ENCODE assay signal across 1 cellular context in the genomic region with DNA sequence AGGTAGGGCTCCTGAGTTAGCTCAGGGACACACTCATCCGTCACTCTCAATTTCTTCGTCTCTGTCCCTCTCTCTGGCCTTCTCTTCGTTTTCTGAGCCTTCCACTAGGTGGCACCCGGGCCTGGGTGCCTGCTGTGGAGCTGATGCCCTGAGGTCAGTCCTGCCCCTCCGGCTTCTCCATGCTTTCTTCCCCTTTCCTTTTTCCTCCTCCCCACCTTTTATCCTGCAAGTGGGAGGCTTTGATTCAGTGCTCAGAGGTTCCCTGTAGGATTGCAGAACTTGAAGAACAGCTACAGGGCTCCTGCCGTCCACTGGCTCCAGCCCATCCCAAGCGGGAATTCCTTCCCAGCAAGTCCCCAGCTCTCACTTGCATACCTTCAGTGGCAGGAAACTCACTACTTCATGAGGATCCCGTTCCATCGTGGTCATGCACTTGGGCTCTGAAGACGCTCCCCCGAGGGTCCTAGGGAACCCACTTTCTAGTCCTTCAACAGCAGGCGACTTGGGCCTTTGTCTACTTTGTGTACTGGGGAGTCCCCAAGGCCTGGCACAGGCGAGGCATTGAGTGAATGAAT.
A peak's percentile ranks its signal among the peaks of the same experiment; 100 is the strongest.
TF ChIP-seq lines count a peak whose summit lies in the region.

No MANE protein-coding gene starts in this region.

TF ChIP-seq in K562, 482 proteins besides CTCF, POLR2A, EP300 and RAD21 (continued from another document and continues in another):
- TF ChIP-seq SMARCB1 (IDR thresholded peaks at IDR 0.05; ENCODE audit: insufficient read length, low read depth), result no peak
- TF ChIP-seq ZNF121 (CRISPR knock-in tag; conservative IDR thresholded peaks at IDR 0.05), result no peak
- no peak for TF ChIP-seq ZNF197 (CRISPR knock-in tag; IDR thresholded peaks at IDR 0.05; ENCODE audit: low read depth)
- no peak for TF ChIP-seq PHF8 (IDR thresholded peaks at IDR 0.05; ENCODE audit: borderline replicate concordance, low read length)
- TF ChIP-seq, protein P1, sequence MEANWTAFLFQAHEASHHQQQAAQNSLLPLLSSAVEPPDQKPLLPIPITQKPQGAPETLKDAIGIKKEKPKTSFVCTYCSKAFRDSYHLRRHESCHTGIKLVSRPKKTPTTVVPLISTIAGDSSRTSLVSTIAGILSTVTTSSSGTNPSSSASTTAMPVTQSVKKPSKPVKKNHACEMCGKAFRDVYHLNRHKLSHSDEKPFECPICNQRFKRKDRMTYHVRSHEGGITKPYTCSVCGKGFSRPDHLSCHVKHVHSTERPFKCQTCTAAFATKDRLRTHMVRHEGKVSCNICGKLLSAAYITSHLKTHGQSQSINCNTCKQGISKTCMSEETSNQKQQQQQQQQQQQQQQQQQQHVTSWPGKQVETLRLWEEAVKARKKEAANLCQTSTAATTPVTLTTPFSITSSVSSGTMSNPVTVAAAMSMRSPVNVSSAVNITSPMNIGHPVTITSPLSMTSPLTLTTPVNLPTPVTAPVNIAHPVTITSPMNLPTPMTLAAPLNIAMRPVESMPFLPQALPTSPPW (CRISPR knock-in tag; IDR thresholded peaks at IDR 0.05), result peak; percentile 50
- TF ChIP-seq HNRNPLL (IDR thresholded peaks at IDR 0.05; ENCODE audit: low read depth, low read length, poor library complexity, severe bottlenecking), result no peak
- TF ChIP-seq, protein P2, sequence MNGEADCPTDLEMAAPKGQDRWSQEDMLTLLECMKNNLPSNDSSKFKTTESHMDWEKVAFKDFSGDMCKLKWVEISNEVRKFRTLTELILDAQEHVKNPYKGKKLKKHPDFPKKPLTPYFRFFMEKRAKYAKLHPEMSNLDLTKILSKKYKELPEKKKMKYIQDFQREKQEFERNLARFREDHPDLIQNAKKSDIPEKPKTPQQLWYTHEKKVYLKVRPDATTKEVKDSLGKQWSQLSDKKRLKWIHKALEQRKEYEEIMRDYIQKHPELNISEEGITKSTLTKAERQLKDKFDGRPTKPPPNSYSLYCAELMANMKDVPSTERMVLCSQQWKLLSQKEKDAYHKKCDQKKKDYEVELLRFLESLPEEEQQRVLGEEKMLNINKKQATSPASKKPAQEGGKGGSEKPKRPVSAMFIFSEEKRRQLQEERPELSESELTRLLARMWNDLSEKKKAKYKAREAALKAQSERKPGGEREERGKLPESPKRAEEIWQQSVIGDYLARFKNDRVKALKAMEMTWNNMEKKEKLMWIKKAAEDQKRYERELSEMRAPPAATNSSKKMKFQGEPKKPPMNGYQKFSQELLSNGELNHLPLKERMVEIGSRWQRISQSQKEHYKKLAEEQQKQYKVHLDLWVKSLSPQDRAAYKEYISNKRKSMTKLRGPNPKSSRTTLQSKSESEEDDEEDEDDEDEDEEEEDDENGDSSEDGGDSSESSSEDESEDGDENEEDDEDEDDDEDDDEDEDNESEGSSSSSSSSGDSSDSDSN (IDR thresholded peaks at IDR 0.05; ENCODE audit: borderline replicate concordance in 1 of 2, low read depth in 2 of 2, low read length in 2 of 2), result peak in 1 of 2 experiments; percentile 45; a peak in 1 of 4 replicates
- TF ChIP-seq HDAC8 (tag; IDR thresholded peaks at IDR 0.05), result no peak
- TF ChIP-seq POLR3G (IDR thresholded peaks at IDR 0.05; ENCODE audit: extremely low read depth, insufficient read length, insufficient replicate concordance), result no peak
- TF ChIP-seq ZFX (CRISPR knock-in tag; IDR thresholded peaks at IDR 0.05), result no peak
- no peak for TF ChIP-seq SIRT6 (IDR thresholded peaks at IDR 0.05; ENCODE audit: low read depth, low read length)
- peak; percentile 65 for TF ChIP-seq MYC (IDR thresholded peaks at IDR 0.05; ENCODE audit: low read depth, low read length)
- no peak for TF ChIP-seq MYC (CRISPR knock-in tag; IDR thresholded peaks at IDR 0.05; ENCODE audit: borderline replicate concordance, low read depth)
- no peak for TF ChIP-seq KAT2B (IDR thresholded peaks at IDR 0.05; ENCODE audit: low read depth, low read length)
- TF ChIP-seq NFXL1 (CRISPR knock-in tag; IDR thresholded peaks at IDR 0.05), result no peak
- TF ChIP-seq, protein P3, sequence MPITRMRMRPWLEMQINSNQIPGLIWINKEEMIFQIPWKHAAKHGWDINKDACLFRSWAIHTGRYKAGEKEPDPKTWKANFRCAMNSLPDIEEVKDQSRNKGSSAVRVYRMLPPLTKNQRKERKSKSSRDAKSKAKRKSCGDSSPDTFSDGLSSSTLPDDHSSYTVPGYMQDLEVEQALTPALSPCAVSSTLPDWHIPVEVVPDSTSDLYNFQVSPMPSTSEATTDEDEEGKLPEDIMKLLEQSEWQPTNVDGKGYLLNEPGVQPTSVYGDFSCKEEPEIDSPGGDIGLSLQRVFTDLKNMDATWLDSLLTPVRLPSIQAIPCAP (CRISPR knock-in tag; IDR thresholded peaks at IDR 0.05; ENCODE audit: borderline replicate concordance), result no peak
- TF ChIP-seq POLR2B (IDR thresholded peaks at IDR 0.05; ENCODE audit: low read depth, partially characterized antibody), result no peak
- TF ChIP-seq, protein P4, sequence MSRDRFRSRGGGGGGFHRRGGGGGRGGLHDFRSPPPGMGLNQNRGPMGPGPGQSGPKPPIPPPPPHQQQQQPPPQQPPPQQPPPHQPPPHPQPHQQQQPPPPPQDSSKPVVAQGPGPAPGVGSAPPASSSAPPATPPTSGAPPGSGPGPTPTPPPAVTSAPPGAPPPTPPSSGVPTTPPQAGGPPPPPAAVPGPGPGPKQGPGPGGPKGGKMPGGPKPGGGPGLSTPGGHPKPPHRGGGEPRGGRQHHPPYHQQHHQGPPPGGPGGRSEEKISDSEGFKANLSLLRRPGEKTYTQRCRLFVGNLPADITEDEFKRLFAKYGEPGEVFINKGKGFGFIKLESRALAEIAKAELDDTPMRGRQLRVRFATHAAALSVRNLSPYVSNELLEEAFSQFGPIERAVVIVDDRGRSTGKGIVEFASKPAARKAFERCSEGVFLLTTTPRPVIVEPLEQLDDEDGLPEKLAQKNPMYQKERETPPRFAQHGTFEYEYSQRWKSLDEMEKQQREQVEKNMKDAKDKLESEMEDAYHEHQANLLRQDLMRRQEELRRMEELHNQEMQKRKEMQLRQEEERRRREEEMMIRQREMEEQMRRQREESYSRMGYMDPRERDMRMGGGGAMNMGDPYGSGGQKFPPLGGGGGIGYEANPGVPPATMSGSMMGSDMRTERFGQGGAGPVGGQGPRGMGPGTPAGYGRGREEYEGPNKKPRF (IDR thresholded peaks at IDR 0.05; ENCODE audit: low read depth, low read length), result no peak
- no peak for TF ChIP-seq MAFK (IDR thresholded peaks at IDR 0.05; ENCODE audit: low read length)
- no peak for TF ChIP-seq ZNF24 (IDR thresholded peaks at IDR 0.05)
- TF ChIP-seq, protein P5, sequence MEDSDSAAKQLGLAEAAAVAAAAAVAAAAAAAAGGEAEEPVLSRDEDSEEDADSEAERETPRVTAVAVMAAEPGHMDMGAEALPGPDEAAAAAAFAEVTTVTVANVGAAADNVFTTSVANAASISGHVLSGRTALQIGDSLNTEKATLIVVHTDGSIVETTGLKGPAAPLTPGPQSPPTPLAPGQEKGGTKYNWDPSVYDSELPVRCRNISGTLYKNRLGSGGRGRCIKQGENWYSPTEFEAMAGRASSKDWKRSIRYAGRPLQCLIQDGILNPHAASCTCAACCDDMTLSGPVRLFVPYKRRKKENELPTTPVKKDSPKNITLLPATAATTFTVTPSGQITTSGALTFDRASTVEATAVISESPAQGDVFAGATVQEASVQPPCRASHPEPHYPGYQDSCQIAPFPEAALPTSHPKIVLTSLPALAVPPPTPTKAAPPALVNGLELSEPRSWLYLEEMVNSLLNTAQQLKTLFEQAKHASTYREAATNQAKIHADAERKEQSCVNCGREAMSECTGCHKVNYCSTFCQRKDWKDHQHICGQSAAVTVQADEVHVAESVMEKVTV (CRISPR knock-in tag; IDR thresholded peaks at IDR 0.05), result peak; percentile 95
- no peak for TF ChIP-seq ZNF239 (CRISPR knock-in tag; IDR thresholded peaks at IDR 0.05)
- TF ChIP-seq, protein P6, sequence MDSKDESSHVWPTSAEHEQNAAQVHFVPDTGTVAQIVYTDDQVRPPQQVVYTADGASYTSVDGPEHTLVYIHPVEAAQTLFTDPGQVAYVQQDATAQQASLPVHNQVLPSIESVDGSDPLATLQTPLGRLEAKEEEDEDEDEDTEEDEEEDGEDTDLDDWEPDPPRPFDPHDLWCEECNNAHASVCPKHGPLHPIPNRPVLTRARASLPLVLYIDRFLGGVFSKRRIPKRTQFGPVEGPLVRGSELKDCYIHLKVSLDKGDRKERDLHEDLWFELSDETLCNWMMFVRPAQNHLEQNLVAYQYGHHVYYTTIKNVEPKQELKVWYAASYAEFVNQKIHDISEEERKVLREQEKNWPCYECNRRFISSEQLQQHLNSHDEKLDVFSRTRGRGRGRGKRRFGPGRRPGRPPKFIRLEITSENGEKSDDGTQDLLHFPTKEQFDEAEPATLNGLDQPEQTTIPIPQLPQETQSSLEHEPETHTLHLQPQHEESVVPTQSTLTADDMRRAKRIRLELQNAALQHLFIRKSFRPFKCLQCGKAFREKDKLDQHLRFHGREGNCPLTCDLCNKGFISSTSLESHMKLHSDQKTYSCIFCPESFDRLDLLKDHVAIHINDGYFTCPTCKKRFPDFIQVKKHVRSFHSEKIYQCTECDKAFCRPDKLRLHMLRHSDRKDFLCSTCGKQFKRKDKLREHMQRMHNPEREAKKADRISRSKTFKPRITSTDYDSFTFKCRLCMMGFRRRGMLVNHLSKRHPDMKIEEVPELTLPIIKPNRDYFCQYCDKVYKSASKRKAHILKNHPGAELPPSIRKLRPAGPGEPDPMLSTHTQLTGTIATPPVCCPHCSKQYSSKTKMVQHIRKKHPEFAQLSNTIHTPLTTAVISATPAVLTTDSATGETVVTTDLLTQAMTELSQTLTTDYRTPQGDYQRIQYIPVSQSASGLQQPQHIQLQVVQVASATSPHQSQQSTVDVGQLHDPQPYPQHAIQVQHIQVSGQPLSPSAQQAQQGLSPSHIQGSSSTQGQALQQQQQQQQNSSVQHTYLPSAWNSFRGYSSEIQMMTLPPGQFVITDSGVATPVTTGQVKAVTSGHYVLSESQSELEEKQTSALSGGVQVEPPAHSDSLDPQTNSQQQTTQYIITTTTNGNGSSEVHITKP (IDR thresholded peaks at IDR 0.05; ENCODE audit: partially characterized antibody), result no peak
- TF ChIP-seq EGR1 (conservative IDR thresholded peaks at IDR 0.05), result no peak
- no peak for TF ChIP-seq ZNF696 (CRISPR knock-in tag; conservative IDR thresholded peaks at IDR 0.05)
- TF ChIP-seq KDM4B (IDR thresholded peaks at IDR 0.05; ENCODE audit: borderline replicate concordance in 2 of 2, low read depth in 1 of 2), result no peak
- TF ChIP-seq GTF2E2 (tag; IDR thresholded peaks at IDR 0.05), result no peak
- TF ChIP-seq, protein P7, sequence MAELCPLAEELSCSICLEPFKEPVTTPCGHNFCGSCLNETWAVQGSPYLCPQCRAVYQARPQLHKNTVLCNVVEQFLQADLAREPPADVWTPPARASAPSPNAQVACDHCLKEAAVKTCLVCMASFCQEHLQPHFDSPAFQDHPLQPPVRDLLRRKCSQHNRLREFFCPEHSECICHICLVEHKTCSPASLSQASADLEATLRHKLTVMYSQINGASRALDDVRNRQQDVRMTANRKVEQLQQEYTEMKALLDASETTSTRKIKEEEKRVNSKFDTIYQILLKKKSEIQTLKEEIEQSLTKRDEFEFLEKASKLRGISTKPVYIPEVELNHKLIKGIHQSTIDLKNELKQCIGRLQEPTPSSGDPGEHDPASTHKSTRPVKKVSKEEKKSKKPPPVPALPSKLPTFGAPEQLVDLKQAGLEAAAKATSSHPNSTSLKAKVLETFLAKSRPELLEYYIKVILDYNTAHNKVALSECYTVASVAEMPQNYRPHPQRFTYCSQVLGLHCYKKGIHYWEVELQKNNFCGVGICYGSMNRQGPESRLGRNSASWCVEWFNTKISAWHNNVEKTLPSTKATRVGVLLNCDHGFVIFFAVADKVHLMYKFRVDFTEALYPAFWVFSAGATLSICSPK (IDR thresholded peaks at IDR 0.05; ENCODE audit: borderline replicate concordance), result no peak
- no peak for TF ChIP-seq TBL1XR1 (IDR thresholded peaks at IDR 0.05; ENCODE audit: low read length in 2 of 2)
- no peak for TF ChIP-seq ZNF324 (CRISPR knock-in tag; IDR thresholded peaks at IDR 0.05)
- TF ChIP-seq CREM (IDR thresholded peaks at IDR 0.05; ENCODE audit: low read depth), result no peak
- TF ChIP-seq ELF2 (CRISPR knock-in tag; IDR thresholded peaks at IDR 0.05), result no peak
- TF ChIP-seq TARDBP (IDR thresholded peaks at IDR 0.05), result no peak
- no peak for TF ChIP-seq HDAC3 (IDR thresholded peaks at IDR 0.05; ENCODE audit: borderline replicate concordance, partially characterized antibody)
- no peak for TF ChIP-seq PHF20 (IDR thresholded peaks at IDR 0.05; ENCODE audit: partially characterized antibody)
- TF ChIP-seq BACH1 (tag; IDR thresholded peaks at IDR 0.05), result no peak
- TF ChIP-seq KLF13 (tag; IDR thresholded peaks at IDR 0.05; ENCODE audit: borderline replicate concordance, low read depth), result 0 out of 2 replicates have a peak, but pooled peaks have one; percentile 55
- TF ChIP-seq, protein P8, sequence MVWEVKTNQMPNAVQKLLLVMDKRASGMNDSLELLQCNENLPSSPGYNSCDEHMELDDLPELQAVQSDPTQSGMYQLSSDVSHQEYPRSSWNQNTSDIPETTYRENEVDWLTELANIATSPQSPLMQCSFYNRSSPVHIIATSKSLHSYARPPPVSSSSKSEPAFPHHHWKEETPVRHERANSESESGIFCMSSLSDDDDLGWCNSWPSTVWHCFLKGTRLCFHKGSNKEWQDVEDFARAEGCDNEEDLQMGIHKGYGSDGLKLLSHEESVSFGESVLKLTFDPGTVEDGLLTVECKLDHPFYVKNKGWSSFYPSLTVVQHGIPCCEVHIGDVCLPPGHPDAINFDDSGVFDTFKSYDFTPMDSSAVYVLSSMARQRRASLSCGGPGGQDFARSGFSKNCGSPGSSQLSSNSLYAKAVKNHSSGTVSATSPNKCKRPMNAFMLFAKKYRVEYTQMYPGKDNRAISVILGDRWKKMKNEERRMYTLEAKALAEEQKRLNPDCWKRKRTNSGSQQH (CRISPR knock-in tag; IDR thresholded peaks at IDR 0.05), result no peak
- TF ChIP-seq, protein P9, sequence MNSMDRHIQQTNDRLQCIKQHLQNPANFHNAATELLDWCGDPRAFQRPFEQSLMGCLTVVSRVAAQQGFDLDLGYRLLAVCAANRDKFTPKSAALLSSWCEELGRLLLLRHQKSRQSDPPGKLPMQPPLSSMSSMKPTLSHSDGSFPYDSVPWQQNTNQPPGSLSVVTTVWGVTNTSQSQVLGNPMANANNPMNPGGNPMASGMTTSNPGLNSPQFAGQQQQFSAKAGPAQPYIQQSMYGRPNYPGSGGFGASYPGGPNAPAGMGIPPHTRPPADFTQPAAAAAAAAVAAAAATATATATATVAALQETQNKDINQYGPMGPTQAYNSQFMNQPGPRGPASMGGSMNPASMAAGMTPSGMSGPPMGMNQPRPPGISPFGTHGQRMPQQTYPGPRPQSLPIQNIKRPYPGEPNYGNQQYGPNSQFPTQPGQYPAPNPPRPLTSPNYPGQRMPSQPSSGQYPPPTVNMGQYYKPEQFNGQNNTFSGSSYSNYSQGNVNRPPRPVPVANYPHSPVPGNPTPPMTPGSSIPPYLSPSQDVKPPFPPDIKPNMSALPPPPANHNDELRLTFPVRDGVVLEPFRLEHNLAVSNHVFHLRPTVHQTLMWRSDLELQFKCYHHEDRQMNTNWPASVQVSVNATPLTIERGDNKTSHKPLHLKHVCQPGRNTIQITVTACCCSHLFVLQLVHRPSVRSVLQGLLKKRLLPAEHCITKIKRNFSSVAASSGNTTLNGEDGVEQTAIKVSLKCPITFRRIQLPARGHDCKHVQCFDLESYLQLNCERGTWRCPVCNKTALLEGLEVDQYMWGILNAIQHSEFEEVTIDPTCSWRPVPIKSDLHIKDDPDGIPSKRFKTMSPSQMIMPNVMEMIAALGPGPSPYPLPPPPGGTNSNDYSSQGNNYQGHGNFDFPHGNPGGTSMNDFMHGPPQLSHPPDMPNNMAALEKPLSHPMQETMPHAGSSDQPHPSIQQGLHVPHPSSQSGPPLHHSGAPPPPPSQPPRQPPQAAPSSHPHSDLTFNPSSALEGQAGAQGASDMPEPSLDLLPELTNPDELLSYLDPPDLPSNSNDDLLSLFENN (IDR thresholded peaks at IDR 0.05; ENCODE audit: low read depth in 2 of 2, low read length in 2 of 2), result 0 out of 4 replicates have a peak, but pooled peaks of 1 of the 2 experiments have one; percentile 60
- TF ChIP-seq PHB2 (IDR thresholded peaks at IDR 0.05; ENCODE audit: low read depth), result no peak
